In genomic region chr9:10875752-10876151, GRCh38 we compare ENCODE assay signal across 24 cellular contexts.
DNase-seq lines count a peak whose midpoint lies in the region; ATAC-seq and TF ChIP-seq lines count a peak whose summit lies in the region.
"Had no signal": no experiment of that assay in that cellular context is flagged by ENCODE, and none has a peak within 500 bp of the region (broad histone marks: within the 10 kb centered on the region; RNA-seq: fewer than 3 reads in every experiment).

No MANE protein-coding gene starts in this region.

- H3K9me3 ChIP-seq in fibroblast of lung (ENCODE audit: control insufficient read depth, insufficient read depth, low read depth, low read length) = no peaks in the 10 kb centered on the region
- no peaks in the 10 kb centered on the region for H3K9me3 ChIP-seq in aorta (ENCODE audit: control insufficient read depth, low read length)
- H3K9me3 ChIP-seq: tibial artery had no signal

- no peak for TF ChIP-seq CTCF in fibroblast of lung (conservative IDR thresholded peaks at IDR 0.05 in 1 of 2, IDR thresholded peaks at IDR 0.05 in 1 of 2; ENCODE audit: low read depth in 1 of 2, low read length in 2 of 2)

- intact Hi-C loops in aorta (cut with DNase I) = no loop called here

- no peak overlapping the region for H3K9ac ChIP-seq in fibroblast of lung (ENCODE audit: insufficient read depth, low read length)

- H4K20me1 ChIP-seq in fibroblast of lung (ENCODE audit: control insufficient read depth, extremely low read depth, insufficient read depth, low read length) = no peaks in the 10 kb centered on the region

- H3K27me3 ChIP-seq in fibroblast of lung (ENCODE audit: control insufficient read depth, insufficient read depth, low read length) (no peaks in the 10 kb centered on the region), aorta (ENCODE audit: control insufficient read depth in 1 of 2, insufficient read depth in 2 of 2, low read length in 1 of 2) (no peaks in the 10 kb centered on the region)
- H3K27me3 ChIP-seq: dorsolateral prefrontal cortex, spleen, tibial artery had no signal

- H3K4me1 ChIP-seq in fibroblast of lung (ENCODE audit: control insufficient read depth, extremely low read depth, insufficient read depth, low read length) = no peaks in the 10 kb centered on the region
- H3K4me1 ChIP-seq in aorta (ENCODE audit: control insufficient read depth in 1 of 2, insufficient read depth in 2 of 2, low read length in 2 of 2) = no peaks in the 10 kb centered on the region
- H3K4me1 ChIP-seq: spleen, tibial artery had no signal

- no peak overlapping the region for H3K27ac ChIP-seq in fibroblast of lung (ENCODE audit: insufficient read depth, low read length)
- no peak overlapping the region for H3K27ac ChIP-seq in aorta (ENCODE audit: low read depth in 1 of 2, low read length in 2 of 2)
- H3K27ac ChIP-seq: dorsolateral prefrontal cortex, spleen, tibial artery had no signal

- no peak overlapping the region for H3K4me2 ChIP-seq in fibroblast of lung (ENCODE audit: extremely low read depth, insufficient read depth, low read length)

- ATAC-seq in SK-N-SH treated with all-trans-retinoic acid at 6 μM for 48 hours = peak; percentile 54
- ATAC-seq in aorta (ENCODE audit: low FRiP score) = no peak
- ATAC-seq: GM12878, WTC11 had no signal

- no peak overlapping the region for H2AFZ ChIP-seq in fibroblast of lung (ENCODE audit: low read length)

- H3K4me3 ChIP-seq in fibroblast of lung (replicated peaks in 1 of 4; ENCODE audit: control extremely low read depth in 1 of 4, insufficient read depth in 1 of 4, low read depth in 3 of 4, low read length in 4 of 4) = no peak overlapping the region
- H3K4me3 ChIP-seq in aorta (ENCODE audit: low read length in 2 of 2) = no peak overlapping the region
- H3K4me3 ChIP-seq: dorsolateral prefrontal cortex, GM12878, spleen, tibial artery had no signal

- H3K79me2 ChIP-seq in fibroblast of lung (ENCODE audit: control insufficient read depth, insufficient read depth, low read length) = no peaks in the 10 kb centered on the region

- 68 to 77% methylated on average over 2 of the region's 2 CpGs for WGBS in aorta, 2 donors

- DNase-seq in HT1080 (ENCODE audit: low read depth) (peak; percentile 80), fibroblast of lung (ENCODE audit: low read depth in 2 of 2) (peak; percentile 16 to 55), pulmonary artery endothelial cell (ENCODE audit: low read depth, low spot score) (peak; percentile 52), DMS153 treated with DMSO at 0.1 percent for 48 hours (lab: John Stamatoyannopoulos, UW; ENCODE audit: unreplicated experiment) (no peak), SW480 (ENCODE audit: low spot score) (no peak), aorta (no peak), NCI-H2171 (lab: John Stamatoyannopoulos, UW) (no peak)
- DNase-seq: activated CD8-positive, alpha-beta memory T cell treated with anti-CD3 and anti-CD28 coated beads, Interleukin-2, amount 50 U/mL, for 4 hours; AML-193; dorsolateral prefrontal cortex; erythroblast; Kasumi-1; naive B cell; NCI-H1048; NCI-H1930; NK-92 treated with Interleukin-12 subunit alpha and Interleukin-12 subunit beta, amount 100 ng/mL, for 24 hours; RPMI8226; spleen; stimulated activated CD4-positive, alpha-beta T cell treated with anti-CD3 and anti-CD28 coated beads, Interleukin-4, amount 100 ng/mL, for 24 hours; T-helper 9 cell; tibial artery had no signal

- H3K36me3 ChIP-seq in fibroblast of lung (ENCODE audit: control insufficient read depth, insufficient read depth, low read length) = no peaks in the 10 kb centered on the region
- H3K36me3 ChIP-seq in aorta (ENCODE audit: control insufficient read depth in 1 of 2, insufficient read depth in 2 of 2, low read length in 1 of 2) = no peaks in the 10 kb centered on the region
- H3K36me3 ChIP-seq: spleen, tibial artery had no signal

TF ChIP-seq in SK-N-SH treated with all-trans-retinoic acid at 6 μM for 48 hours, 23 proteins besides CTCF, POLR2A, EP300 and RAD21:
- TF ChIP-seq POU6F1 (CRISPR knock-in tag; IDR thresholded peaks at IDR 0.05; ENCODE audit: borderline replicate concordance, low read depth) = no peak
- TF ChIP-seq ARNTL (CRISPR knock-in tag; IDR thresholded peaks at IDR 0.05; ENCODE audit: borderline replicate concordance, low read depth) = no peak
- TF ChIP-seq TCF4 (CRISPR knock-in tag; IDR thresholded peaks at IDR 0.05; ENCODE audit: borderline replicate concordance) = no peak
- TF ChIP-seq SNAI2 (CRISPR knock-in tag; IDR thresholded peaks at IDR 0.05) = no peak

Comparison
In these comparisons a context has a peak if more than half of its experiments do, and no peak if none do; other contexts are left out.
1. DNase-seq: peak in HT1080 (single experiment), fibroblast of lung (2 of 2) and pulmonary artery endothelial cell (single experiment); none in DMS153 treated with DMSO at 0.1 percent for 48 hours (single experiment), SW480 (single experiment), aorta (0 of 2) and NCI-H2171 (single experiment).